Comparison of ENCODE assay signal across 16 cellular contexts in genomic region chr14:100606687-100607610, GRCh38. TPM values are rescaled to one million over a fixed set of nuclear protein-coding genes. Genes with fewer than 3 reads are reported as not detected.
"Had no signal": no experiment of that assay in that cellular context is flagged by ENCODE, and none has a peak within 500 bp of the region (broad histone marks: within the 10 kb centered on the region; RNA-seq: fewer than 3 reads in every experiment).

No MANE protein-coding gene starts in this region.

- H3K4me3 ChIP-seq: body of pancreas, hepatocyte, upper lobe of left lung had no signal

- ATAC-seq: activated naive CD4-positive, alpha-beta T cell treated with anti-CD3 and anti-CD28 coated beads, Interleukin-2, amount 50 U/mL, for 72 hours; body of pancreas; right cardiac atrium; T-helper 17 cell; WTC11 had no signal

- H3K4me1 ChIP-seq: body of pancreas, upper lobe of left lung had no signal

- H2AFZ ChIP-seq: hepatocyte had no signal

- H3K4me2 ChIP-seq: hepatocyte had no signal

- H3K36me3 ChIP-seq: neutrophil, upper lobe of left lung had no signal

- DNase-seq: activated CD4-positive, alpha-beta T cell treated with anti-CD3 and anti-CD28 coated beads for 48 hours; amniotic stem cell; erythroblast; right cardiac atrium; stimulated activated naive CD4-positive, alpha-beta T cell treated with Interleukin-2 at 50 U/mL for 16 hours; upper lobe of left lung had no signal

- H3K4me3 Mint-ChIP-seq: central memory CD8-positive, alpha-beta T cell; dendritic cell treated with granulocyte-macrophage colony-stimulating factor and Interleukin-4, amounts not matched to agents 40 ng/mL and 50 ng/mL, for 4 days; mesothelial cell of epicardium; T-helper 17 cell; WTC11 had no signal

- H3K27me3 ChIP-seq: body of pancreas, hepatocyte, neutrophil, upper lobe of left lung had no signal

- H3K9me3 ChIP-seq: body of pancreas, neutrophil had no signal

- H3K4me1 Mint-ChIP-seq: central memory CD8-positive, alpha-beta T cell; WTC11 had no signal

- H3K27ac ChIP-seq: body of pancreas, hepatocyte, neutrophil, upper lobe of left lung had no signal

- H3K27ac Mint-ChIP-seq: dendritic cell treated with granulocyte-macrophage colony-stimulating factor and Interleukin-4, amounts not matched to agents 40 ng/mL and 50 ng/mL, for 4 days; mesothelial cell of epicardium; T-helper 17 cell; WTC11 had no signal

- H3K79me2 ChIP-seq: hepatocyte had no signal

RNA-seq across cellular contexts. Expression of gene BEGAIN, which starts 19.7 kb away (rescaled TPM):
- total RNA-seq: myocyte had no signal
